In the genomic region with DNA sequence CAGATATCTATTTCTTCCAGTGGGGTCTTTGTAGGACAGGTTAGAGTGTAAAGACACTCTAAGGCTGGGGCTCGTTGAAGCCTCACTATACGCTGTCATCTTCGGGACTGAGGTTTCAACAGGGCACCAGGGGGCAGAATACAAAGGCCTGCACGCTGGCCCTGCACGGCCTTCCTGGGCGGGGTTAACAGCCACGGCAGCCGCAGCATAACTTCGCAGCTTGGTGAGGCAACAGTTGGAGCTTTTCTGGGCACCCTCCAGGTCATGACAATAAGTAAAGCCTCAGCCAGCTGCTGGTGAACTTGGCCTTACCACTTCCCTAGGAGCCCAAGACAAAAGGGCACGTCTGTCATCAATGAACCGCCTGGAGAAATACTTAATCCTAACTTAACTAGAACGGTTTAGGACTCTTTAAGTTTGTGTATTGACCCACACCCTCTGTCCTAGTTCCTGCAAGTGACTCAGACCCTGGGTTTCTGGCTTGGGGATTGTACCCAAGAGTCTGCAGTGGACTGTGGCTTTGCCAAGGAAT, we compare ENCODE assay signal across 9 cellular contexts. TPM values are rescaled to one million over a fixed set of nuclear protein-coding genes. Genes with fewer than 3 reads are reported as not detected.
DNase-seq lines count a peak whose midpoint lies in the region; ATAC-seq and TF ChIP-seq lines count a peak whose summit lies in the region.
"Had no signal": no experiment of that assay in that cellular context is flagged by ENCODE, and none has a peak within 500 bp of the region (broad histone marks: within the 10 kb centered on the region; RNA-seq: fewer than 3 reads in every experiment).

No MANE protein-coding gene starts in this region.

- peak; percentile 60 for TF ChIP-seq CTCF in hepatocyte (IDR thresholded peaks at IDR 0.05; ENCODE audit: poor library complexity)

- no peak overlapping the region for H3K4me2 ChIP-seq in hepatocyte

- peak overlapping the region; percentile 27 for H3K27ac ChIP-seq in hepatocyte
- peak overlapping the region; percentile 76 for H3K27ac ChIP-seq in skeletal muscle tissue (ENCODE audit: low read depth, low read length)
- H3K27ac ChIP-seq: SK-N-MC had no signal

- no peaks in the 10 kb centered on the region for H3K27me3 ChIP-seq in adipocyte (replicated peaks; ENCODE audit: control insufficient read depth, insufficient read depth, low read length)
- no peaks in the 10 kb centered on the region for H3K27me3 ChIP-seq in hepatocyte
- no peaks in the 10 kb centered on the region for H3K27me3 ChIP-seq in skeletal muscle tissue (ENCODE audit: control insufficient read depth in 3 of 3, insufficient read depth in 3 of 3, low read length in 3 of 3)

- 26% methylated on average over 12 of the region's 12 CpGs for WGBS in hepatocyte (ENCODE audit: low lambda C conversion rate, missing lambda C conversion rate)

- H3K36me3 ChIP-seq in adipocyte (ENCODE audit: control insufficient read depth, insufficient read depth, low read length, severe bottlenecking) (no peaks in the 10 kb centered on the region), hepatocyte (replicated peaks; ENCODE audit: insufficient read depth, low read depth) (no peaks in the 10 kb centered on the region), skeletal muscle tissue (ENCODE audit: control insufficient read depth in 3 of 3, insufficient read depth in 3 of 3, low read length in 3 of 3) (no peaks in the 10 kb centered on the region)

- H3K9me3 ChIP-seq in adipocyte (ENCODE audit: control insufficient read depth, low read length) (no peaks in the 10 kb centered on the region), hepatocyte (ENCODE audit: low read depth) (no peaks in the 10 kb centered on the region), skeletal muscle tissue (ENCODE audit: control insufficient read depth in 3 of 3, low read length in 3 of 3) (no peaks in the 10 kb centered on the region)

- no peaks in the 10 kb centered on the region for H4K20me1 ChIP-seq in hepatocyte (ENCODE audit: insufficient read depth, poor library complexity, severe bottlenecking)

- no peak for ATAC-seq in GM18517 (IDR thresholded peaks at IDR 0.05; ENCODE audit: unreplicated experiment)

- DNase-seq in DMS 273 (lab: John Stamatoyannopoulos, UW; ENCODE audit: unreplicated experiment) (peak; percentile 93), HS-5 (ENCODE audit: low read depth) (peak; percentile 56), T follicular helper cell (ENCODE audit: low read depth) (peak; percentile 75), adipocyte (ENCODE audit: low read depth) (no peak), hepatocyte (ENCODE audit: low spot score) (peak; percentile 87), NCI-H446 treated with DMSO at 0.1 percent for 48 hours (lab: John Stamatoyannopoulos, UW) (no peak)

- H3K9ac ChIP-seq in adipocyte (ENCODE audit: low read length): peak overlapping the region; percentile 78
- H3K9ac ChIP-seq in skeletal muscle tissue (ENCODE audit: low read depth in 1 of 3, low read length in 3 of 3): peak overlapping the region; percentile 20 to 48 (median 28)

- no peaks in the 10 kb centered on the region for H3K79me2 ChIP-seq in hepatocyte

- H3K9me2 ChIP-seq in hepatocyte (replicated peaks; ENCODE audit: insufficient read depth): no peaks in the 10 kb centered on the region

- H3K4me3 ChIP-seq in adipocyte (ENCODE audit: low read length) (peak overlapping the region; percentile 39), hepatocyte (no peak overlapping the region), skeletal muscle tissue (ENCODE audit: low read length in 3 of 3) (peak overlapping the region; percentile 24 to 54 (median 47))
- H3K4me3 ChIP-seq: SK-N-MC had no signal

- H2AFZ ChIP-seq in hepatocyte: no peak overlapping the region

- peaks cover 51% of the 10 kb centered on the region for H3K4me1 ChIP-seq in adipocyte (ENCODE audit: control insufficient read depth, insufficient read depth, low read length)
- peaks cover 30% of the 10 kb centered on the region for H3K4me1 ChIP-seq in hepatocyte (ENCODE audit: insufficient read depth)
- H3K4me1 ChIP-seq in skeletal muscle tissue (ENCODE audit: control insufficient read depth in 3 of 3, insufficient read depth in 3 of 3, low read length in 3 of 3): peaks cover 49 to 62% (median 49%) of the 10 kb centered on the region in 3 donors

RNA-seq across cellular contexts. Expression of a gene that starts 2.3 kb away (rescaled TPM):
- 10.9 and 16.7 TPM in 2 replicates for total RNA-seq in hepatocyte
- polyA plus RNA-seq in hepatocyte: 8.5 and 14.4 TPM in 2 replicates
- total RNA-seq in skeletal muscle tissue: 7.8 TPM

Comparison
In these comparisons a context has a peak if more than half of its experiments do, and no peak if none do; other contexts are left out.
1. DNase-seq: peak in DMS 273 (single experiment), HS-5 (single experiment), T follicular helper cell (single experiment) and hepatocyte (single experiment); none in adipocyte (single experiment) and NCI-H446 treated with DMSO at 0.1 percent for 48 hours (single experiment).